ENCODE assay signal across 22 cellular contexts in genomic region chr9:79656127-79656526, GRCh38.
"Had no signal": no experiment of that assay in that cellular context is flagged by ENCODE, and none has a peak within 500 bp of the region (broad histone marks: within the 10 kb centered on the region; RNA-seq: fewer than 3 reads in every experiment).

No MANE protein-coding gene starts in this region.

- H3K27ac ChIP-seq: gastrocnemius medialis, lower lobe of right lung, psoas muscle, sigmoid colon, thyroid gland, vagina had no signal

- ATAC-seq: esophagus mucosa; gastrocnemius medialis; left ventricle myocardium superior; lower lobe of right lung; naive thymus-derived CD8-positive, alpha-beta T cell; psoas muscle; right cardiac atrium; stimulated activated effector memory CD8-positive, alpha-beta T cell treated with anti-CD3 and anti-CD28 coated beads, Interleukin-12 subunit alpha, Interleukin-12 subunit beta, amount 100 ng/mL, for 72 hours had no signal

- H3K27me3 ChIP-seq: gastrocnemius medialis, sigmoid colon, stomach, thyroid gland, vagina had no signal

- H3K4me3 ChIP-seq: gastrocnemius medialis, lower lobe of right lung, psoas muscle, sigmoid colon, stomach, thyroid gland, vagina had no signal

- H3K9me3 ChIP-seq: gastrocnemius medialis, lower lobe of right lung, psoas muscle, sigmoid colon, stomach, thyroid gland, vagina had no signal

- DNase-seq: effector CD8-positive, alpha-beta T cell; endodermal cell; foreskin fibroblast; gastrocnemius medialis; head of caudate nucleus; left ventricle myocardium superior; lower lobe of right lung; naive thymus-derived CD8-positive, alpha-beta T cell; nephron progenitor cell; nucleus accumbens; psoas muscle; right cardiac atrium; sigmoid colon; stimulated activated CD4-positive, alpha-beta T cell treated with anti-CD3 and anti-CD28 coated beads, Interleukin-2, amount 100 ng/mL, for 24 hours; stimulated activated CD4-positive, alpha-beta T cell treated with anti-CD3 and anti-CD28 coated beads, Interleukin-4, amount 100 ng/mL, for 24 hours; stimulated activated naive CD4-positive, alpha-beta T cell treated with Interleukin-2 at 50 U/mL for 16 hours; stomach; thyroid gland; trophoblast cell had no signal

- H3K36me3 ChIP-seq: thyroid gland had no signal

- H3K4me1 ChIP-seq: psoas muscle, vagina had no signal
